9 cellular contexts compared by ENCODE assay signal in genomic region chr4:128516568-128516967, GRCh38.
DNase-seq lines count a peak whose midpoint lies in the region; ATAC-seq, FAIRE-seq and TF ChIP-seq lines count a peak whose summit lies in the region.
"Had no signal": no experiment of that assay in that cellular context is flagged by ENCODE, and none has a peak within 500 bp of the region (broad histone marks: within the 10 kb centered on the region; RNA-seq: fewer than 3 reads in every experiment).

No MANE protein-coding gene starts in this region.

- H3K79me1 ChIP-seq in mesendoderm (ENCODE audit: low read length), result no peaks in the 10 kb centered on the region

- H3K23ac ChIP-seq in mesendoderm (ENCODE audit: low read length), result no peak overlapping the region

- intact Hi-C loops in K562 (cut with micrococcal nuclease), result loop anchor here (10.0 kb wide), 1 partner anchor 232 kb away; the partner anchor contains the start of gene PGRMC2

- no peak overlapping the region for H2BK15ac ChIP-seq in mesendoderm (replicated peaks; ENCODE audit: low read depth)

- H2AK5ac ChIP-seq in mesendoderm (ENCODE audit: low read length), result no peak overlapping the region

- no peaks in the 10 kb centered on the region for H3K9me1 ChIP-seq in K562 (ENCODE audit: control insufficient read depth, insufficient read depth, low read length)

- no TSS peak for BruUV-seq in K562 (replicated peaks; lab: Mats Ljungman, UMichigan)

- WGBS in K562 (ENCODE audit: insufficient coverage, low coverage, missing lambda C conversion rate), result 43% methylated on average over 2 of the region's 2 CpGs
- no CpG with 5 or more reads among the region's 2 CpGs for WGBS in mesendoderm (ENCODE audit: extremely low coverage, insufficient coverage, low lambda C conversion rate)

- POLR2A ChIA-PET in BJ (lab: Charles Lee), result interaction anchor here (0.8 kb wide), 1 partner anchor 12 kb away, joined by 3 read pairs; no protein-coding TSS in a partner anchor
- POLR2A ChIA-PET in K562 (lab: Yijun Ruan, JAX), result interaction anchor here (0.8 to 2.6 kb wide), 4 partner anchors 12 to 293 kb away, joined by 3 to 17 read pairs (median 4); no protein-coding TSS in a partner anchor

- no peaks in the 10 kb centered on the region for H4K20me1 ChIP-seq in K562 (replicated peaks; ENCODE audit: control insufficient read depth, insufficient read depth, low read length)

- H3K4ac ChIP-seq in mesendoderm (ENCODE audit: low read depth, low read length), result no peak overlapping the region

- H3K27ac ChIP-seq in K562 (ENCODE audit: extremely low read depth, low read depth, low read length), result peak overlapping the region; percentile 95; the same call in 2 of the 3 replicates
- no peak overlapping the region for H3K27ac ChIP-seq in mesendoderm (ENCODE audit: low read depth, low read length)

- H3K9me3 ChIP-seq in K562 (replicated peaks; ENCODE audit: control insufficient read depth, insufficient read depth, low read depth, low read length), result peaks cover 7% of the 10 kb centered on the region; the same call in 1 of the 2 replicates

- no peak for TF ChIP-seq POLR2A in K562 (conservative IDR thresholded peaks at IDR 0.05)

- CTCF ChIA-PET in BJ (lab: Yijun Ruan, JAX), result interaction anchor here (1.0 to 2.1 kb wide), 4 partner anchors 16 to 62 kb away, joined by 3 to 7 read pairs (median 4); no protein-coding TSS in a partner anchor
- CTCF ChIA-PET in K562 (lab: Yijun Ruan, JAX; ENCODE audit: low intra/inter-chr PET ratio), result no interaction called here

- H3K27me3 ChIP-seq in BJ (ENCODE audit: control insufficient read depth, insufficient read depth, low read length) (no peaks in the 10 kb centered on the region), K562 (ENCODE audit: control insufficient read depth in 2 of 2, insufficient read depth in 2 of 2, low read length in 2 of 2) (no peaks in the 10 kb centered on the region), mesendoderm (ENCODE audit: insufficient read depth, low read length, poor library complexity) (no peaks in the 10 kb centered on the region)

- no peak overlapping the region for H2BK5ac ChIP-seq in mesendoderm (ENCODE audit: low read length)

- no peak overlapping the region for H2BK120ac ChIP-seq in mesendoderm (ENCODE audit: low read depth, low read length)

- H2AFZ ChIP-seq in K562 (ENCODE audit: low read depth, low read length), result peak overlapping the region; percentile 27

- H3K9ac ChIP-seq in K562 (ENCODE audit: insufficient read depth in 1 of 2, low read depth in 2 of 2, low read length in 2 of 2) (peak overlapping the region in 1 of 2 experiments; percentile 65; a peak in 1 of 4 replicates), mesendoderm (ENCODE audit: low read length) (no peak overlapping the region)

- H3K4me3 ChIP-seq in BJ (ENCODE audit: low read depth, low read length) (no peak overlapping the region), K562 (no peak overlapping the region), mesendoderm (ENCODE audit: low read length) (no peak overlapping the region)
- H3K4me3 ChIP-seq: coronary artery had no signal

- H4K8ac ChIP-seq in mesendoderm (ENCODE audit: low read depth, low read length), result no peak overlapping the region

- TF ChIP-seq RAD21 in K562 (CRISPR knock-in tag; conservative IDR thresholded peaks at IDR 0.05 in 1 of 2, IDR thresholded peaks at IDR 0.05 in 1 of 2), result no peak

- H3K4me2 ChIP-seq in K562 (ENCODE audit: insufficient read depth, low read length), result no peak overlapping the region; the same call in 1 of the 2 replicates
- no peak overlapping the region for H3K4me2 ChIP-seq in mesendoderm (ENCODE audit: low read length)

- ATAC-seq in GM19397 (IDR thresholded peaks at IDR 0.05; ENCODE audit: unreplicated experiment), result peak; percentile 38
- ATAC-seq in HG03108 (IDR thresholded peaks at IDR 0.05; ENCODE audit: unreplicated experiment), result peak; percentile 45
- ATAC-seq in K562, result no peak

- H3K36me3 ChIP-seq in BJ (ENCODE audit: control insufficient read depth, insufficient read depth, low read length) (no peaks in the 10 kb centered on the region), K562 (ENCODE audit: control insufficient read depth, insufficient read depth, low read length) (no peaks in the 10 kb centered on the region), mesendoderm (ENCODE audit: control insufficient read depth, insufficient read depth, low read length) (no peaks in the 10 kb centered on the region)

- H3K56ac ChIP-seq in mesendoderm (ENCODE audit: low read length), result no peak overlapping the region

- H4K5ac ChIP-seq in mesendoderm (ENCODE audit: low read length), result no peak overlapping the region

- H3K18ac ChIP-seq in mesendoderm (ENCODE audit: low read length), result no peak overlapping the region

- FAIRE-seq in K562 (lab: Jason Lieb, UNC), result no peak

- H3K4me1 ChIP-seq in K562 (replicated peaks in 1 of 2; ENCODE audit: control insufficient read depth in 2 of 2, insufficient read depth in 2 of 2, low read length in 2 of 2), result peaks cover 6 to 56% of the 10 kb centered on the region in 2 experiments
- H3K4me1 ChIP-seq in mesendoderm (ENCODE audit: control insufficient read depth, low read depth, low read length), result peaks cover 7% of the 10 kb centered on the region

- TF ChIP-seq EP300 in K562 (IDR thresholded peaks at IDR 0.05; ENCODE audit: low read length), result no peak

- TF ChIP-seq CTCF in BJ (IDR thresholded peaks at IDR 0.05; ENCODE audit: insufficient read depth, low read depth, low read length), result no peak
- no peak for TF ChIP-seq CTCF in K562 (IDR thresholded peaks at IDR 0.05 in 2 of 3, conservative IDR thresholded peaks at IDR 0.05 in 1 of 3; ENCODE audit: insufficient read depth in 2 of 3, low read depth in 1 of 3, low read length in 3 of 3)

- DNase-seq in BJ (ENCODE audit: low read depth) (peak; percentile 89), K562 (ENCODE audit: extremely low read depth in 1 of 4, low spot score in 3 of 4) (no peak), inferior parietal cortex (ENCODE audit: extremely low spot score) (no peak), mesendoderm (no peak), COLO829 (ENCODE audit: low spot score) (no peak), DMS 273 treated with DMSO at 0.1 percent for 48 hours (lab: John Stamatoyannopoulos, UW) (no peak)

- H3K79me2 ChIP-seq in K562 (ENCODE audit: control insufficient read depth, insufficient read depth, low read length), result no peaks in the 10 kb centered on the region
- H3K79me2 ChIP-seq in mesendoderm (ENCODE audit: control insufficient read depth, insufficient read depth, low read length), result no peaks in the 10 kb centered on the region

- in situ Hi-C loops in K562 (cut with MboI), result no loop called here

TF ChIP-seq in K562, 482 proteins besides CTCF, POLR2A, EP300 and RAD21:
- peak; percentile 31; the same call in 1 of the 2 replicates for TF ChIP-seq FOXJ2 (tag; IDR thresholded peaks at IDR 0.05)
- TF ChIP-seq FIP1L1 (IDR thresholded peaks at IDR 0.05; ENCODE audit: low read depth, low read length, poor library complexity, severe bottlenecking), result no peak
- no peak for TF ChIP-seq SP2 (IDR thresholded peaks at IDR 0.05; ENCODE audit: extremely low read depth, low read depth, low read length, poor library complexity, severe bottlenecking)
- no peak for TF ChIP-seq ID3 (CRISPR knock-in tag; IDR thresholded peaks at IDR 0.05)
- no peak for TF ChIP-seq ID3 (tag; IDR thresholded peaks at IDR 0.05)
- TF ChIP-seq ZNF518B (CRISPR knock-in tag; IDR thresholded peaks at IDR 0.05), result no peak
- TF ChIP-seq ZNF589 (CRISPR knock-in tag; IDR thresholded peaks at IDR 0.05; ENCODE audit: low read depth), result 0 out of 2 replicates have a peak, but pooled peaks have one; percentile 22
